ENCODE assay signal across 18 cellular contexts in the genomic region with DNA sequence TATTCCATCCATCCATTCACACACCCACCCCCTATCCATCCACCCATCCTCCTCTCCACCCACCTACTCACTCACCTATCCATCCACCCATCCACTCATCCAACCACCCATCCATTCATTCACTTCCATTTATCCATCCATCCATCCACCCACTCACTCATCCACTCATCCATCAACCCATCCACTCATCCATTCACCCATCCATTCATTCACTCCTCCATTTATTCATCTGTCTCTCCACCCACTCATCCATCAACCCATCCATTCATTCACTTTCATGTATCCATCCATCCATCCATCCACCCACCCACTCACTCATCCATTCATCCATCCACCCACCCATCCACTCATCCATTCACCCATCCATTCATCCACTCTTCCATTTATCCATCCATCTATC.
DNase-seq lines count a peak whose midpoint lies in the region; ATAC-seq, FAIRE-seq and TF ChIP-seq lines count a peak whose summit lies in the region.
"Had no signal": no experiment of that assay in that cellular context is flagged by ENCODE, and none has a peak within 500 bp of the region (broad histone marks: within the 10 kb centered on the region; RNA-seq: fewer than 3 reads in every experiment).

No MANE protein-coding gene starts in this region.

- CTCF ChIA-PET in HepG2 (lab: Yijun Ruan, JAX; ENCODE audit: low intra/inter-chr PET ratio, low total read pairs) (no interaction called here), K562 (lab: Yijun Ruan, JAX; ENCODE audit: low intra/inter-chr PET ratio) (no interaction called here)

- TF ChIP-seq POLR2A in HepG2 (IDR thresholded peaks at IDR 0.05; ENCODE audit: insufficient read depth in 1 of 2, low read depth in 2 of 2, low read length in 2 of 2) (no peak), right lobe of liver (IDR thresholded peaks at IDR 0.05) (no peak), K562 (conservative IDR thresholded peaks at IDR 0.05) (no peak)

- no peak overlapping the region for H2AFZ ChIP-seq in HepG2 (ENCODE audit: low read length)
- no peak overlapping the region for H2AFZ ChIP-seq in K562 (ENCODE audit: low read depth, low read length)

- no TSS peak for BruUV-seq in HepG2 (replicated peaks; lab: Mats Ljungman, UMichigan)
- no TSS peak for BruUV-seq in K562 (replicated peaks; lab: Mats Ljungman, UMichigan)

- H3K4me1 ChIP-seq in HepG2 (ENCODE audit: insufficient read depth, low read length) (no peaks in the 10 kb centered on the region), right lobe of liver (no peaks in the 10 kb centered on the region), K562 (replicated peaks in 1 of 2; ENCODE audit: control insufficient read depth in 2 of 2, insufficient read depth in 2 of 2, low read length in 2 of 2) (no peaks in the 10 kb centered on the region)

- POLR2A ChIA-PET in HepG2 (lab: Yijun Ruan, JAX), result no interaction called here
- POLR2A ChIA-PET in K562 (lab: Yijun Ruan, JAX), result no interaction called here

- no peak overlapping the region for H3K9ac ChIP-seq in HepG2 (ENCODE audit: insufficient read depth, low read depth, low read length)
- no peak overlapping the region for H3K9ac ChIP-seq in K562 (ENCODE audit: insufficient read depth in 1 of 2, low read depth in 2 of 2, low read length in 2 of 2)
- H3K9ac ChIP-seq: BLaER1 had no signal

- in situ Hi-C loops in HepG2 (cut with HindIII; ENCODE audit: extremely low pct_ligation_motif_present, low pct_unique_long_range_greater_than_20kb) (no loop called here), K562 (cut with MboI) (no loop called here)

- H3K36me3 ChIP-seq in HepG2 (replicated peaks in 1 of 2; ENCODE audit: control insufficient read depth in 1 of 2, insufficient read depth in 2 of 2, low read length in 2 of 2), result no peaks in the 10 kb centered on the region
- H3K36me3 ChIP-seq in right lobe of liver, result no peaks in the 10 kb centered on the region
- no peaks in the 10 kb centered on the region for H3K36me3 ChIP-seq in K562 (ENCODE audit: control insufficient read depth, insufficient read depth, low read length)
- H3K36me3 ChIP-seq: BLaER1 had no signal

- no peak for TF ChIP-seq CTCF in HepG2 (CRISPR knock-in tag; IDR thresholded peaks at IDR 0.05)
- no peak for TF ChIP-seq CTCF in right lobe of liver (IDR thresholded peaks at IDR 0.05)
- no peak for TF ChIP-seq CTCF in K562 (IDR thresholded peaks at IDR 0.05 in 2 of 3, conservative IDR thresholded peaks at IDR 0.05 in 1 of 3; ENCODE audit: insufficient read depth in 2 of 3, low read depth in 1 of 3, low read length in 3 of 3)

- FAIRE-seq in HepG2 (lab: Jason Lieb, UNC) (no peak), K562 (lab: Jason Lieb, UNC) (no peak), urothelium cell line (lab: Jason Lieb, UNC) (peak; percentile 73)
- FAIRE-seq: A204.1, GM12892 had no signal

- H3K79me2 ChIP-seq in HepG2 (ENCODE audit: insufficient read depth, low read length) (no peaks in the 10 kb centered on the region), K562 (ENCODE audit: control insufficient read depth, insufficient read depth, low read length) (no peaks in the 10 kb centered on the region)

- H3K9me3 ChIP-seq in HepG2 (ENCODE audit: low read length) (no peaks in the 10 kb centered on the region), right lobe of liver (no peaks in the 10 kb centered on the region), K562 (replicated peaks; ENCODE audit: control insufficient read depth, insufficient read depth, low read depth, low read length) (no peaks in the 10 kb centered on the region)
- H3K9me3 ChIP-seq: BLaER1 had no signal

- H3K4me3 ChIP-seq in HepG2 (replicated peaks in 1 of 3; ENCODE audit: insufficient read depth in 1 of 3, low read depth in 2 of 3, low read length in 3 of 3), result no peak overlapping the region
- no peak overlapping the region for H3K4me3 ChIP-seq in right lobe of liver
- H3K4me3 ChIP-seq in K562, result no peak overlapping the region
- H3K4me3 ChIP-seq: BLaER1 had no signal

- H3K4me2 ChIP-seq in HepG2 (ENCODE audit: low read depth, low read length) (no peak overlapping the region), K562 (ENCODE audit: insufficient read depth, low read length) (no peak overlapping the region)
- H3K4me2 ChIP-seq: BLaER1 had no signal

- H3K9me1 ChIP-seq in K562 (ENCODE audit: control insufficient read depth, insufficient read depth, low read length), result no peaks in the 10 kb centered on the region

- H3K27ac ChIP-seq in HepG2 (ENCODE audit: extremely low read length, insufficient read depth, low read length) (no peak overlapping the region), right lobe of liver (no peak overlapping the region), K562 (ENCODE audit: extremely low read depth, low read depth, low read length) (no peak overlapping the region)
- H3K27ac ChIP-seq: 22Rv1, BLaER1, C4-2B had no signal

- intact Hi-C loops in HepG2 (cut with micrococcal nuclease; ENCODE audit: unreplicated experiment) (no loop called here), right lobe of liver (cut with DNase I) (no loop called here), K562 (cut with micrococcal nuclease) (no loop called here)

- DNase-seq in HepG2 (ENCODE audit: low spot score) (no peak), right lobe of liver (no peak), K562 (ENCODE audit: extremely low read depth in 1 of 4, low spot score in 3 of 4) (no peak), urothelium cell line (ENCODE audit: low spot score) (no peak)
- no peak for DNase-seq in activated CD4-positive, alpha-beta T cell treated with anti-CD3 and anti-CD28 coated beads for 4 hours
- DNase-seq: CD4-positive, CD25-positive, alpha-beta regulatory T cell; CD8-positive, alpha-beta T cell; DMS79 treated with DMSO at 0.1 percent for 48 hours; GF-D8; GOT3; H7; HCEC 1CT had no signal

- ATAC-seq in HepG2, result no peak
- ATAC-seq in right lobe of liver, result no peak
- no peak for ATAC-seq in K562
- ATAC-seq in HG03039 (IDR thresholded peaks at IDR 0.05; ENCODE audit: unreplicated experiment), result no peak
- ATAC-seq: CD8-positive, alpha-beta T cell had no signal

- TF ChIP-seq EP300 in HepG2 (IDR thresholded peaks at IDR 0.05; ENCODE audit: low read depth in 2 of 2, low read length in 2 of 2) (no peak), HepG2 (CRISPR knock-in tag; IDR thresholded peaks at IDR 0.05; ENCODE audit: borderline replicate concordance) (no peak), K562 (IDR thresholded peaks at IDR 0.05; ENCODE audit: low read length) (no peak)

- H3K27me3 ChIP-seq in HepG2 (ENCODE audit: control insufficient read depth in 1 of 2, insufficient read depth in 2 of 2, low read length in 2 of 2), result peaks cover 7 to 44% of the 10 kb centered on the region in 2 experiments; a peak in 4 of 5 replicates
- no peaks in the 10 kb centered on the region for H3K27me3 ChIP-seq in right lobe of liver
- H3K27me3 ChIP-seq in K562 (ENCODE audit: control insufficient read depth in 2 of 2, insufficient read depth in 2 of 2, low read length in 2 of 2), result peaks cover 22 to 53% of the 10 kb centered on the region in 2 experiments; a peak in 4 of 5 replicates
- H3K27me3 ChIP-seq: BLaER1 had no signal

- no peak for TF ChIP-seq RAD21 in HepG2 (CRISPR knock-in tag; IDR thresholded peaks at IDR 0.05)
- TF ChIP-seq RAD21 in K562 (CRISPR knock-in tag; conservative IDR thresholded peaks at IDR 0.05 in 1 of 2, IDR thresholded peaks at IDR 0.05 in 1 of 2), result no peak

- no peaks in the 10 kb centered on the region for H4K20me1 ChIP-seq in HepG2 (ENCODE audit: insufficient read depth, low read length)
- no peaks in the 10 kb centered on the region; the same call in 1 of the 2 replicates for H4K20me1 ChIP-seq in K562 (replicated peaks; ENCODE audit: control insufficient read depth, insufficient read depth, low read length)
- H4K20me1 ChIP-seq: BLaER1 had no signal

TF ChIP-seq in HepG2, 621 proteins besides CTCF, POLR2A, EP300 and RAD21 (continues in another document):
- TF ChIP-seq, protein P1, sequence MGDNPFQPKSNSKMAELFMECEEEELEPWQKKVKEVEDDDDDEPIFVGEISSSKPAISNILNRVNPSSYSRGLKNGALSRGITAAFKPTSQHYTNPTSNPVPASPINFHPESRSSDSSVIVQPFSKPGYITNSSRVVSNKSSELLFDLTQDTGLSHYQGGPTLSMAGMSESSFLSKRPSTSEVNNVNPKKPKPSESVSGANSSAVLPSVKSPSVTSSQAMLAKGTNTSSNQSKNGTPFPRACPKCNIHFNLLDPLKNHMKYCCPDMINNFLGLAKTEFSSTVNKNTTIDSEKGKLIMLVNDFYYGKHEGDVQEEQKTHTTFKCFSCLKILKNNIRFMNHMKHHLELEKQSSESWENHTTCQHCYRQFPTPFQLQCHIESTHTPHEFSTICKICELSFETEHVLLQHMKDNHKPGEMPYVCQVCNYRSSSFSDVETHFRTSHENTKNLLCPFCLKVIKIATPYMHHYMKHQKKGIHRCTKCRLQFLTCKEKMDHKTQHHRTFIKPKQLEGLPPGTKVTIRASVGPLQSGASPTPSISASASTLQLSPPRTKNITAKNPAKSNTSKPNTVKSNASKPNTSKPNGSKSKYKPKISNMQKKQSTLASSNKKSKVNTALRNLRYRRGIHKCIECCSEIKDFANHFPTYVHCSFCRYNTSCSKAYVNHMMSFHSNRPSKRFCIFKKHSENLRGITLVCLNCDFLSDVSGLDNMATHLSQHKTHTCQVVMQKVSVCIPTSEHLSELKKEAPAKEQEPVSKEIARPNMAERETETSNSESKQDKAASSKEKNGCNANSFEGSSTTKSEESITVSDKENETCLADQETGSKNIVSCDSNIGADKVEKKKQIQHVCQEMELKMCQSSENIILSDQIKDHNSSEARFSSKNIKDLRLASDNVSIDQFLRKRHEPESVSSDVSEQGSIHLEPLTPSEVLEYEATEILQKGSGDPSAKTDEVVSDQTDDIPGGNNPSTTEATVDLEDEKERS (CRISPR knock-in tag; IDR thresholded peaks at IDR 0.05), result no peak

TF ChIP-seq in K562, 482 proteins besides CTCF, POLR2A, EP300 and RAD21 (continues in another document):
- TF ChIP-seq EGR1 (conservative IDR thresholded peaks at IDR 0.05), result peak; percentile 38; the same call in 1 of the 2 replicates
